1 cellular context compared by ENCODE assay signal in genomic region chr11:66545701-66546367, GRCh38.
TF ChIP-seq lines count a peak whose summit lies in the region.

Gene ZDHHC24, minus strand, starts transcription at chr11:66546048. Its CDS starts 45 bp downstream, at chr11:66546003.

TF ChIP-seq in HEK293, 187 proteins besides CTCF, POLR2A, EP300 and RAD21 (continued from another document):
- no peak for TF ChIP-seq ZNF280D (tag by site-specific recombination; IDR thresholded peaks at IDR 0.05)
- TF ChIP-seq ZNF560 (tag by site-specific recombination; IDR thresholded peaks at IDR 0.05; ENCODE audit: borderline replicate concordance): no peak
- TF ChIP-seq BCL11A (tag by site-specific recombination; IDR thresholded peaks at IDR 0.05; ENCODE audit: low read depth): no peak
- TF ChIP-seq ZNF768 (tag by site-specific recombination; IDR thresholded peaks at IDR 0.05): no peak
- no peak for TF ChIP-seq HOXA7 (CRISPR knock-in tag; IDR thresholded peaks at IDR 0.05; ENCODE audit: borderline replicate concordance)
- no peak for TF ChIP-seq ZSCAN16 (tag by site-specific recombination; IDR thresholded peaks at IDR 0.05)
- TF ChIP-seq ZNF423 (tag by site-specific recombination; IDR thresholded peaks at IDR 0.05): no peak
- TF ChIP-seq PRDM4 (tag by site-specific recombination; IDR thresholded peaks at IDR 0.05): no peak
- no peak for TF ChIP-seq ZNF629 (tag by site-specific recombination; IDR thresholded peaks at IDR 0.05)
- no peak for TF ChIP-seq ZFP3 (tag by site-specific recombination; IDR thresholded peaks at IDR 0.05; ENCODE audit: low read depth)
- TF ChIP-seq ZNF473 (tag by site-specific recombination; IDR thresholded peaks at IDR 0.05): no peak
- no peak for TF ChIP-seq ZNF404 (tag by site-specific recombination; IDR thresholded peaks at IDR 0.05)
- TF ChIP-seq ZNF211 (tag by site-specific recombination; IDR thresholded peaks at IDR 0.05; ENCODE audit: low read depth): no peak
- TF ChIP-seq ZNF530 (tag by site-specific recombination; IDR thresholded peaks at IDR 0.05; ENCODE audit: low read depth): no peak
- 0 out of 2 replicates have a peak, but pooled peaks have one; percentile 59 for TF ChIP-seq ZNF184 (tag by site-specific recombination; IDR thresholded peaks at IDR 0.05)
- no peak for TF ChIP-seq ZNF776 (tag by site-specific recombination; IDR thresholded peaks at IDR 0.05; ENCODE audit: borderline replicate concordance)
- TF ChIP-seq ZSCAN18 (tag by site-specific recombination; IDR thresholded peaks at IDR 0.05): no peak
- TF ChIP-seq ZNF391 (tag by site-specific recombination; IDR thresholded peaks at IDR 0.05; ENCODE audit: borderline replicate concordance, low read depth): no peak
- no peak for TF ChIP-seq ZNF302 (tag by site-specific recombination; IDR thresholded peaks at IDR 0.05; ENCODE audit: low read depth)
- TF ChIP-seq ZBTB7A (tag by site-specific recombination; IDR thresholded peaks at IDR 0.05; ENCODE audit: low read depth): no peak
- TF ChIP-seq KLF7 (tag by site-specific recombination; IDR thresholded peaks at IDR 0.05; ENCODE audit: borderline replicate concordance): no peak
- TF ChIP-seq PRDM2 (tag by site-specific recombination; IDR thresholded peaks at IDR 0.05; ENCODE audit: borderline replicate concordance): no peak
- TF ChIP-seq OSR2 (tag by site-specific recombination; IDR thresholded peaks at IDR 0.05): no peak
- TF ChIP-seq ZNF350 (tag by site-specific recombination; IDR thresholded peaks at IDR 0.05): no peak
- no peak for TF ChIP-seq ZNF37A (tag by site-specific recombination; IDR thresholded peaks at IDR 0.05)
- TF ChIP-seq ZNF155 (tag by site-specific recombination; IDR thresholded peaks at IDR 0.05): no peak
- no peak for TF ChIP-seq ZNF148 (tag by site-specific recombination; IDR thresholded peaks at IDR 0.05; ENCODE audit: borderline replicate concordance)
- TF ChIP-seq MEIS1 (CRISPR knock-in tag; IDR thresholded peaks at IDR 0.05; ENCODE audit: borderline replicate concordance): no peak
- TF ChIP-seq ZNF449 (tag by site-specific recombination; IDR thresholded peaks at IDR 0.05): peak; percentile 63
- no peak; the same call in 1 of the 2 replicates for TF ChIP-seq ZBTB8A (tag by site-specific recombination; IDR thresholded peaks at IDR 0.05)
- TF ChIP-seq ZNF2 (tag by site-specific recombination; IDR thresholded peaks at IDR 0.05): no peak
